In the genomic region with DNA sequence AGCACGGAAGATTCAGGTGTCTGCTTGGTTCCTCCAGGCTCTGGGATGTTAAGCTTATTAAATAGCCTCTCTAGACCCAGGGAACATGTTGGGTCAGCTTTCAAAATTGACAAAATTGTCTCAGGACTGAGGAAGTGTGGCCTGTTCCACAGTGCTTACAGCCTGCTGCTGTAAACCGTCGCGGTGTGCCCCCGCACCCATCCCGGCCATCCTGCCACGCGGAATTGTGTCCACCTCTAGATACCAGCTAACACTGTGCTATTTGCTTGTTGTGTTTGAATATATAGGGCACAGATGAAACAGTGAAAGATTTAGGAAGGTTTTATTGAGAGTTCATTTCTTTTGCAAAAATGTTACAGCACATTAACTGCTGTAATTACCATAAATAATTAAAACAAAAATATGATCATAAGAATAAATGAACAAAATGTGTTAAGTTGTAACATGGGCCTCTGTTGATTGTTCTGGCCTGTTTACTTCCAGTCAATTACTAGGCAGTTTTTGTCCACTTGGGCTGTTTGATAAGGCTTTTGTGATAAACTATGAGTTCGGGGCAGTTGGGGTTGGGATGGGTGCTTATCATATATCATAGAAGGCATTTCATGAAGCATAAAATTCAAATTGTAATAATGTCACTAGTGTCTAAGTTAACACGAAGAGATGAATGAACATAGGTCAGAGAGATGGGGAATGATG, we compare ENCODE assay signal across 1 cellular context.
TF ChIP-seq lines count a peak whose summit lies in the region.

No MANE protein-coding gene starts in this region.

TF ChIP-seq in K562, 482 proteins besides CTCF, POLR2A, EP300 and RAD21 (continued from another document and continues in another):
- TF ChIP-seq, protein P1, sequence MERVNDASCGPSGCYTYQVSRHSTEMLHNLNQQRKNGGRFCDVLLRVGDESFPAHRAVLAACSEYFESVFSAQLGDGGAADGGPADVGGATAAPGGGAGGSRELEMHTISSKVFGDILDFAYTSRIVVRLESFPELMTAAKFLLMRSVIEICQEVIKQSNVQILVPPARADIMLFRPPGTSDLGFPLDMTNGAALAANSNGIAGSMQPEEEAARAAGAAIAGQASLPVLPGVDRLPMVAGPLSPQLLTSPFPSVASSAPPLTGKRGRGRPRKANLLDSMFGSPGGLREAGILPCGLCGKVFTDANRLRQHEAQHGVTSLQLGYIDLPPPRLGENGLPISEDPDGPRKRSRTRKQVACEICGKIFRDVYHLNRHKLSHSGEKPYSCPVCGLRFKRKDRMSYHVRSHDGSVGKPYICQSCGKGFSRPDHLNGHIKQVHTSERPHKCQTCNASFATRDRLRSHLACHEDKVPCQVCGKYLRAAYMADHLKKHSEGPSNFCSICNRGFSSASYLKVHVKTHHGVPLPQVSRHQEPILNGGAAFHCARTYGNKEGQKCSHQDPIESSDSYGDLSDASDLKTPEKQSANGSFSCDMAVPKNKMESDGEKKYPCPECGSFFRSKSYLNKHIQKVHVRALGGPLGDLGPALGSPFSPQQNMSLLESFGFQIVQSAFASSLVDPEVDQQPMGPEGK (CRISPR knock-in tag; IDR thresholded peaks at IDR 0.05; ENCODE audit: borderline replicate concordance), result no peak
- TF ChIP-seq WHSC1 (IDR thresholded peaks at IDR 0.05; ENCODE audit: low read length) (peak; percentile 21), SMARCA4 (IDR thresholded peaks at IDR 0.05) (peak; percentile 81), SOX6 (IDR thresholded peaks at IDR 0.05) (0 out of 2 replicates have a peak, but pooled peaks have one; percentile 59), EP400 (IDR thresholded peaks at IDR 0.05) (peak; percentile 36; the same call in 1 of the 2 replicates), CBFA2T3 (IDR thresholded peaks at IDR 0.05) (peak; percentile 69), POLR2H (tag; IDR thresholded peaks at IDR 0.05; ENCODE audit: low read depth) (no peak), JUNB (CRISPR knock-in tag; conservative IDR thresholded peaks at IDR 0.05) (no peak), BRF1 (IDR thresholded peaks at IDR 0.05; ENCODE audit: borderline replicate concordance, extremely low read depth, insufficient read length) (no peak), FOXA3 (CRISPR knock-in tag; conservative IDR thresholded peaks at IDR 0.05 in 1 of 2, IDR thresholded peaks at IDR 0.05 in 1 of 2) (peak in 1 of 2 experiments; percentile 63; a peak in 1 of 4 replicates), ZNF77 (CRISPR knock-in tag; IDR thresholded peaks at IDR 0.05) (no peak), SAFB2 (IDR thresholded peaks at IDR 0.05; ENCODE audit: borderline replicate concordance, low read depth, low read length, severe bottlenecking) (no peak), ZFX (CRISPR knock-in tag; IDR thresholded peaks at IDR 0.05) (peak; percentile 45; the same call in 1 of the 2 replicates), POLR2AphosphoS5 (IDR thresholded peaks at IDR 0.05; ENCODE audit: control insufficient read depth, insufficient read depth, low read depth, low read length) (no peak), NBN (IDR thresholded peaks at IDR 0.05; ENCODE audit: low read depth) (0 out of 2 replicates have a peak, but pooled peaks have one; percentile 12), CXXC5 (CRISPR knock-in tag; IDR thresholded peaks at IDR 0.05) (no peak), MAFF (IDR thresholded peaks at IDR 0.05; ENCODE audit: low read length) (peak; percentile 47; the same call in 1 of the 2 replicates), MXI1 (IDR thresholded peaks at IDR 0.05; ENCODE audit: low read depth, low read length) (no peak), DPF2 (IDR thresholded peaks at IDR 0.05) (peak; percentile 91), MEF2D (tag; conservative IDR thresholded peaks at IDR 0.05; ENCODE audit: low read depth) (no peak), ZBTB7A (IDR thresholded peaks at IDR 0.05; ENCODE audit: borderline replicate concordance, control insufficient read depth, low read depth, low read length) (no peak)
- TF ChIP-seq, protein P2, sequence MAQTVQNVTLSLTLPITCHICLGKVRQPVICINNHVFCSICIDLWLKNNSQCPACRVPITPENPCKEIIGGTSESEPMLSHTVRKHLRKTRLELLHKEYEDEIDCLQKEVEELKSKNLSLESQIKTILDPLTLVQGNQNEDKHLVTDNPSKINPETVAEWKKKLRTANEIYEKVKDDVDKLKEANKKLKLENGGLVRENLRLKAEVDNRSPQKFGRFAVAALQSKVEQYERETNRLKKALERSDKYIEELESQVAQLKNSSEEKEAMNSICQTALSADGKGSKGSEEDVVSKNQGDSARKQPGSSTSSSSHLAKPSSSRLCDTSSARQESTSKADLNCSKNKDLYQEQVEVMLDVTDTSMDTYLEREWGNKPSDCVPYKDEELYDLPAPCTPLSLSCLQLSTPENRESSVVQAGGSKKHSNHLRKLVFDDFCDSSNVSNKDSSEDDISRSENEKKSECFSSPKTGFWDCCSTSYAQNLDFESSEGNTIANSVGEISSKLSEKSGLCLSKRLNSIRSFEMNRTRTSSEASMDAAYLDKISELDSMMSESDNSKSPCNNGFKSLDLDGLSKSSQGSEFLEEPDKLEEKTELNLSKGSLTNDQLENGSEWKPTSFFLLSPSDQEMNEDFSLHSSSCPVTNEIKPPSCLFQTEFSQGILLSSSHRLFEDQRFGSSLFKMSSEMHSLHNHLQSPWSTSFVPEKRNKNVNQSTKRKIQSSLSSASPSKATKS (CRISPR knock-in tag; IDR thresholded peaks at IDR 0.05), result no peak
- TF ChIP-seq, protein P3, sequence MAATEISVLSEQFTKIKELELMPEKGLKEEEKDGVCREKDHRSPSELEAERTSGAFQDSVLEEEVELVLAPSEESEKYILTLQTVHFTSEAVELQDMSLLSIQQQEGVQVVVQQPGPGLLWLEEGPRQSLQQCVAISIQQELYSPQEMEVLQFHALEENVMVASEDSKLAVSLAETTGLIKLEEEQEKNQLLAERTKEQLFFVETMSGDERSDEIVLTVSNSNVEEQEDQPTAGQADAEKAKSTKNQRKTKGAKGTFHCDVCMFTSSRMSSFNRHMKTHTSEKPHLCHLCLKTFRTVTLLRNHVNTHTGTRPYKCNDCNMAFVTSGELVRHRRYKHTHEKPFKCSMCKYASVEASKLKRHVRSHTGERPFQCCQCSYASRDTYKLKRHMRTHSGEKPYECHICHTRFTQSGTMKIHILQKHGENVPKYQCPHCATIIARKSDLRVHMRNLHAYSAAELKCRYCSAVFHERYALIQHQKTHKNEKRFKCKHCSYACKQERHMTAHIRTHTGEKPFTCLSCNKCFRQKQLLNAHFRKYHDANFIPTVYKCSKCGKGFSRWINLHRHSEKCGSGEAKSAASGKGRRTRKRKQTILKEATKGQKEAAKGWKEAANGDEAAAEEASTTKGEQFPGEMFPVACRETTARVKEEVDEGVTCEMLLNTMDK (IDR thresholded peaks at IDR 0.05; ENCODE audit: borderline replicate concordance, insufficient read depth, low read depth, low read length, poor library complexity, severe bottlenecking), result no peak
- TF ChIP-seq, protein P4, sequence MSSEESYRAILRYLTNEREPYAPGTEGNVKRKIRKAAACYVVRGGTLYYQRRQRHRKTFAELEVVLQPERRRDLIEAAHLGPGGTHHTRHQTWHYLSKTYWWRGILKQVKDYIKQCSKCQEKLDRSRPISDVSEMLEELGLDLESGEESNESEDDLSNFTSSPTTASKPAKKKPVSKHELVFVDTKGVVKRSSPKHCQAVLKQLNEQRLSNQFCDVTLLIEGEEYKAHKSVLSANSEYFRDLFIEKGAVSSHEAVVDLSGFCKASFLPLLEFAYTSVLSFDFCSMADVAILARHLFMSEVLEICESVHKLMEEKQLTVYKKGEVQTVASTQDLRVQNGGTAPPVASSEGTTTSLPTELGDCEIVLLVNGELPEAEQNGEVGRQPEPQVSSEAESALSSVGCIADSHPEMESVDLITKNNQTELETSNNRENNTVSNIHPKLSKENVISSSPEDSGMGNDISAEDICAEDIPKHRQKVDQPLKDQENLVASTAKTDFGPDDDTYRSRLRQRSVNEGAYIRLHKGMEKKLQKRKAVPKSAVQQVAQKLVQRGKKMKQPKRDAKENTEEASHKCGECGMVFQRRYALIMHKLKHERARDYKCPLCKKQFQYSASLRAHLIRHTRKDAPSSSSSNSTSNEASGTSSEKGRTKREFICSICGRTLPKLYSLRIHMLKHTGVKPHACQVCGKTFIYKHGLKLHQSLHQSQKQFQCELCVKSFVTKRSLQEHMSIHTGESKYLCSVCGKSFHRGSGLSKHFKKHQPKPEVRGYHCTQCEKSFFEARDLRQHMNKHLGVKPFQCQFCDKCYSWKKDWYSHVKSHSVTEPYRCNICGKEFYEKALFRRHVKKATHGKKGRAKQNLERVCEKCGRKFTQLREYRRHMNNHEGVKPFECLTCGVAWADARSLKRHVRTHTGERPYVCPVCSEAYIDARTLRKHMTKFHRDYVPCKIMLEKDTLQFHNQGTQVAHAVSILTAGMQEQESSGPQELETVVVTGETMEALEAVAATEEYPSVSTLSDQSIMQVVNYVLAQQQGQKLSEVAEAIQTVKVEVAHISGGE (CRISPR knock-in tag; IDR thresholded peaks at IDR 0.05), result no peak; a peak in 1 of 6 replicates
- TF ChIP-seq, protein P5, sequence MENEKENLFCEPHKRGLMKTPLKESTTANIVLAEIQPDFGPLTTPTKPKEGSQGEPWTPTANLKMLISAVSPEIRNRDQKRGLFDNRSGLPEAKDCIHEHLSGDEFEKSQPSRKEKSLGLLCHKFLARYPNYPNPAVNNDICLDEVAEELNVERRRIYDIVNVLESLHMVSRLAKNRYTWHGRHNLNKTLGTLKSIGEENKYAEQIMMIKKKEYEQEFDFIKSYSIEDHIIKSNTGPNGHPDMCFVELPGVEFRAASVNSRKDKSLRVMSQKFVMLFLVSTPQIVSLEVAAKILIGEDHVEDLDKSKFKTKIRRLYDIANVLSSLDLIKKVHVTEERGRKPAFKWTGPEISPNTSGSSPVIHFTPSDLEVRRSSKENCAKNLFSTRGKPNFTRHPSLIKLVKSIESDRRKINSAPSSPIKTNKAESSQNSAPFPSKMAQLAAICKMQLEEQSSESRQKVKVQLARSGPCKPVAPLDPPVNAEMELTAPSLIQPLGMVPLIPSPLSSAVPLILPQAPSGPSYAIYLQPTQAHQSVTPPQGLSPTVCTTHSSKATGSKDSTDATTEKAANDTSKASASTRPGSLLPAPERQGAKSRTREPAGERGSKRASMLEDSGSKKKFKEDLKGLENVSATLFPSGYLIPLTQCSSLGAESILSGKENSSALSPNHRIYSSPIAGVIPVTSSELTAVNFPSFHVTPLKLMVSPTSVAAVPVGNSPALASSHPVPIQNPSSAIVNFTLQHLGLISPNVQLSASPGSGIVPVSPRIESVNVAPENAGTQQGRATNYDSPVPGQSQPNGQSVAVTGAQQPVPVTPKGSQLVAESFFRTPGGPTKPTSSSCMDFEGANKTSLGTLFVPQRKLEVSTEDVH (IDR thresholded peaks at IDR 0.05; ENCODE audit: low read depth, partially characterized antibody), result no peak
- TF ChIP-seq, protein P6, sequence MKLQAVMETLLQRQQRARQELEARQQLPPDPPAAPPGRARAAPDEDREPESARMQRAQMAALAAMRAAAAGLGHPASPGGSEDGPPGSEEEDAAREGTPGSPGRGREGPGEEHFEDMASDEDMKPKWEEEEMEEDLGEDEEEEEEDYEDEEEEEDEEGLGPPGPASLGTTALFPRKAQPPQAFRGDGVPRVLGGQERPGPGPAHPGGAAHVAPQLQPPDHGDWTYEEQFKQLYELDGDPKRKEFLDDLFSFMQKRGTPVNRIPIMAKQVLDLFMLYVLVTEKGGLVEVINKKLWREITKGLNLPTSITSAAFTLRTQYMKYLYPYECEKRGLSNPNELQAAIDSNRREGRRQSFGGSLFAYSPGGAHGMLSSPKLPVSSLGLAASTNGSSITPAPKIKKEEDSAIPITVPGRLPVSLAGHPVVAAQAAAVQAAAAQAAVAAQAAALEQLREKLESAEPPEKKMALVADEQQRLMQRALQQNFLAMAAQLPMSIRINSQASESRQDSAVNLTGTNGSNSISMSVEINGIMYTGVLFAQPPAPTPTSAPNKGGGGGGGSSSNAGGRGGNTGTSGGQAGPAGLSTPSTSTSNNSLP (IDR thresholded peaks at IDR 0.05; ENCODE audit: borderline replicate concordance, low read depth, low read length), result 0 out of 2 replicates have a peak, but pooled peaks have one; percentile 55
- TF ChIP-seq, protein P7, sequence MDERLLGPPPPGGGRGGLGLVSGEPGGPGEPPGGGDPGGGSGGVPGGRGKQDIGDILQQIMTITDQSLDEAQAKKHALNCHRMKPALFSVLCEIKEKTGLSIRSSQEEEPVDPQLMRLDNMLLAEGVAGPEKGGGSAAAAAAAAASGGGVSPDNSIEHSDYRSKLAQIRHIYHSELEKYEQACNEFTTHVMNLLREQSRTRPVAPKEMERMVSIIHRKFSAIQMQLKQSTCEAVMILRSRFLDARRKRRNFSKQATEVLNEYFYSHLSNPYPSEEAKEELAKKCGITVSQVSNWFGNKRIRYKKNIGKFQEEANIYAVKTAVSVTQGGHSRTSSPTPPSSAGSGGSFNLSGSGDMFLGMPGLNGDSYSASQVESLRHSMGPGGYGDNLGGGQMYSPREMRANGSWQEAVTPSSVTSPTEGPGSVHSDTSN (CRISPR knock-in tag; IDR thresholded peaks at IDR 0.05; ENCODE audit: low read depth), result no peak
- TF ChIP-seq, protein P7 (tag; conservative IDR thresholded peaks at IDR 0.05; ENCODE audit: low read depth), result 0 out of 2 replicates have a peak, but pooled peaks have one; percentile 22
- TF ChIP-seq, protein P8, sequence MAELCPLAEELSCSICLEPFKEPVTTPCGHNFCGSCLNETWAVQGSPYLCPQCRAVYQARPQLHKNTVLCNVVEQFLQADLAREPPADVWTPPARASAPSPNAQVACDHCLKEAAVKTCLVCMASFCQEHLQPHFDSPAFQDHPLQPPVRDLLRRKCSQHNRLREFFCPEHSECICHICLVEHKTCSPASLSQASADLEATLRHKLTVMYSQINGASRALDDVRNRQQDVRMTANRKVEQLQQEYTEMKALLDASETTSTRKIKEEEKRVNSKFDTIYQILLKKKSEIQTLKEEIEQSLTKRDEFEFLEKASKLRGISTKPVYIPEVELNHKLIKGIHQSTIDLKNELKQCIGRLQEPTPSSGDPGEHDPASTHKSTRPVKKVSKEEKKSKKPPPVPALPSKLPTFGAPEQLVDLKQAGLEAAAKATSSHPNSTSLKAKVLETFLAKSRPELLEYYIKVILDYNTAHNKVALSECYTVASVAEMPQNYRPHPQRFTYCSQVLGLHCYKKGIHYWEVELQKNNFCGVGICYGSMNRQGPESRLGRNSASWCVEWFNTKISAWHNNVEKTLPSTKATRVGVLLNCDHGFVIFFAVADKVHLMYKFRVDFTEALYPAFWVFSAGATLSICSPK (IDR thresholded peaks at IDR 0.05; ENCODE audit: borderline replicate concordance), result no peak
- TF ChIP-seq, protein P9, sequence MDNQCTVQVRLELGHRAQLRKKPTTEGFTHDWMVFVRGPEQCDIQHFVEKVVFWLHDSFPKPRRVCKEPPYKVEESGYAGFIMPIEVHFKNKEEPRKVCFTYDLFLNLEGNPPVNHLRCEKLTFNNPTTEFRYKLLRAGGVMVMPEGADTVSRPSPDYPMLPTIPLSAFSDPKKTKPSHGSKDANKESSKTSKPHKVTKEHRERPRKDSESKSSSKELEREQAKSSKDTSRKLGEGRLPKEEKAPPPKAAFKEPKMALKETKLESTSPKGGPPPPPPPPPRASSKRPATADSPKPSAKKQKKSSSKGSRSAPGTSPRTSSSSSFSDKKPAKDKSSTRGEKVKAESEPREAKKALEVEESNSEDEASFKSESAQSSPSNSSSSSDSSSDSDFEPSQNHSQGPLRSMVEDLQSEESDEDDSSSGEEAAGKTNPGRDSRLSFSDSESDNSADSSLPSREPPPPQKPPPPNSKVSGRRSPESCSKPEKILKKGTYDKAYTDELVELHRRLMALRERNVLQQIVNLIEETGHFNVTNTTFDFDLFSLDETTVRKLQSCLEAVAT (IDR thresholded peaks at IDR 0.05), result no peak
